Comparison of ENCODE assay signal across 8 cellular contexts in the genomic region with DNA sequence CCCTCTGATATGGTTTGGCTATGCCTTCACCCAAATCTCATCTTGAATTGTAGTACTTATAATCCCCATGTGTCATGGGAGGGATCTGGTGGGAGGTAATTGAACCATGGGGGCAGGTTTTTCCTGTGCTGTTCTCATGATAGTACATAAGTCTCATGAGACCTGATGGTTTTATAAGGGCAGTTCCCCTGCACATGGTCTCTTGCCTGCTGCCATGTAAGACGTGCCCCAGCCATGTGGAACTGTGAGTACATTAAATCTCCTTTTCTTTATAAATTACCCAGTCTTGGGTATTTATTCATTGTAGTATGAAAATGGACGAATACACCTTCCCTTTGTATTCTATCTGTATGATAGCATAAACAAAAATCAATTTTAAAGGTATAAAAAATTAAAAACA.
"Had no signal": no experiment of that assay in that cellular context is flagged by ENCODE, and none has a peak within 500 bp of the region (broad histone marks: within the 10 kb centered on the region; RNA-seq: fewer than 3 reads in every experiment).

No MANE protein-coding gene starts in this region.

- H3K4me3 ChIP-seq: K562 had no signal

- H3K4me3 Mint-ChIP-seq: IgD-negative memory B cell had no signal

- DNase-seq: IMR-90, KBM-7, KG1 had no signal

- H3K4me2 ChIP-seq: KMS-11 had no signal

- H3K36me3 Mint-ChIP-seq: IgD-negative memory B cell had no signal

- H3K9ac ChIP-seq: KMS-11 had no signal

- H3K27ac ChIP-seq: HL-60, KMS-11 had no signal

- H3K27me3 Mint-ChIP-seq: IgD-negative memory B cell had no signal

- H3K27ac Mint-ChIP-seq: IgD-negative memory B cell had no signal

- FAIRE-seq: HTR-8/SVneo, K562 had no signal

- ATAC-seq: K562 had no signal
